15 cellular contexts compared by ENCODE assay signal in genomic region chr18:11671156-11671555, GRCh38. TPM values are rescaled to one million over a fixed set of nuclear protein-coding genes. Genes with fewer than 3 reads are reported as not detected.
DNase-seq lines count a peak whose midpoint lies in the region; ATAC-seq, FAIRE-seq and TF ChIP-seq lines count a peak whose summit lies in the region.
"Had no signal": no experiment of that assay in that cellular context is flagged by ENCODE, and none has a peak within 500 bp of the region (broad histone marks: within the 10 kb centered on the region; RNA-seq: fewer than 3 reads in every experiment).

No MANE protein-coding gene starts in this region.

- no peak for FAIRE-seq in D721Med (lab: Jason Lieb, UNC)
- FAIRE-seq: GM12891, GM19239 had no signal

- H3K4me1 Mint-ChIP-seq in stimulated activated memory B cell treated with anti-CD40 and anti-IgM and Interleukin-4, amounts not matched to agents 10 μg/mL and 1 μg/mL and 100 μg/mL, for 72 hours: no peaks in the 10 kb centered on the region
- H3K4me1 Mint-ChIP-seq: CD4-positive, CD25-positive, alpha-beta regulatory T cell had no signal

- no peaks in the 10 kb centered on the region for H3K79me2 ChIP-seq in OCI-LY3 (ENCODE audit: low read length)

- H3K27ac ChIP-seq in OCI-LY3 (ENCODE audit: low read length): peak overlapping the region; percentile 81
- H3K27ac ChIP-seq: BLaER1 treated with 17β-estradiol and CSF1 and Interleukin-3, amounts not matched to agents 10 nM and 100 nM had no signal

- H3K27me3 ChIP-seq in OCI-LY3 (ENCODE audit: low read depth, low read length): no peaks in the 10 kb centered on the region
- H3K27me3 ChIP-seq: BLaER1 treated with 17β-estradiol and CSF1 and Interleukin-3, amounts not matched to agents 10 nM and 100 nM had no signal

- H2AFZ ChIP-seq in OCI-LY3 (ENCODE audit: low read depth, low read length): no peak overlapping the region; the same call in 1 of the 2 replicates

- peak overlapping the region; percentile 12; the same call in 1 of the 2 replicates for H3K4me3 ChIP-seq in OCI-LY3 (ENCODE audit: low read length)
- H3K4me3 ChIP-seq: BLaER1 treated with 17β-estradiol and CSF1 and Interleukin-3, amounts not matched to agents 10 nM and 100 nM had no signal

- peaks cover 48% of the 10 kb centered on the region for H3K4me1 ChIP-seq in OCI-LY3 (ENCODE audit: low read length)

- DNase-seq in mucosa of gallbladder (ENCODE audit: low spot score) (peak; percentile 5), D721Med (ENCODE audit: insufficient read length, low spot score) (no peak), T-helper 9 cell (no peak), germinal center (ENCODE audit: low spot score) (no peak)
- DNase-seq: ACHN; CD4-positive, CD25-positive, alpha-beta regulatory T cell; DMS79; GOT3 had no signal

- peak; percentile 29 for ATAC-seq in esophagus mucosa
- ATAC-seq in stimulated activated memory B cell treated with anti-CD40 and anti-IgM and Interleukin-4, amounts not matched to agents 10 μg/mL and 1 μg/mL and 100 μg/mL, for 72 hours: peak; percentile 46

- peak overlapping the region; percentile 48 for H3K4me2 ChIP-seq in OCI-LY3 (ENCODE audit: low read length)
- H3K4me2 ChIP-seq: BLaER1 treated with 17β-estradiol and CSF1 and Interleukin-3, amounts not matched to agents 10 nM and 100 nM had no signal

- no peak for TF ChIP-seq CTCF in OCI-LY3 (IDR thresholded peaks at IDR 0.05; ENCODE audit: low read depth, low read length)
- no peak for TF ChIP-seq CTCF in D721Med (IDR thresholded peaks at IDR 0.05; ENCODE audit: insufficient read depth, missing control alignments)

- no peaks in the 10 kb centered on the region for H3K36me3 Mint-ChIP-seq in stimulated activated memory B cell treated with anti-CD40 and anti-IgM and Interleukin-4, amounts not matched to agents 10 μg/mL and 1 μg/mL and 100 μg/mL, for 72 hours
- H3K36me3 Mint-ChIP-seq: CD4-positive, CD25-positive, alpha-beta regulatory T cell had no signal

- H3K9me3 ChIP-seq in OCI-LY3 (ENCODE audit: insufficient read depth, low read length): no peaks in the 10 kb centered on the region
- H3K9me3 ChIP-seq: BLaER1 treated with 17β-estradiol and CSF1 and Interleukin-3, amounts not matched to agents 10 nM and 100 nM had no signal

- no peak overlapping the region for H3K4me3 Mint-ChIP-seq in stimulated activated memory B cell treated with anti-CD40 and anti-IgM and Interleukin-4, amounts not matched to agents 10 μg/mL and 1 μg/mL and 100 μg/mL, for 72 hours
- H3K4me3 Mint-ChIP-seq: CD4-positive, CD25-positive, alpha-beta regulatory T cell; H9 had no signal

- peak overlapping the region; percentile 28; the same call in 1 of the 2 replicates for H3K9ac ChIP-seq in OCI-LY3 (ENCODE audit: low read length)
- H3K9ac ChIP-seq: BLaER1 treated with 17β-estradiol and CSF1 and Interleukin-3, amounts not matched to agents 10 nM and 100 nM had no signal

- H3K36me3 ChIP-seq in OCI-LY3 (replicated peaks; ENCODE audit: low read depth, low read length): no peaks in the 10 kb centered on the region
- H3K36me3 ChIP-seq: BLaER1 treated with 17β-estradiol and CSF1 and Interleukin-3, amounts not matched to agents 10 nM and 100 nM had no signal

- peaks cover 55% of the 10 kb centered on the region for H3K27me3 Mint-ChIP-seq in stimulated activated memory B cell treated with anti-CD40 and anti-IgM and Interleukin-4, amounts not matched to agents 10 μg/mL and 1 μg/mL and 100 μg/mL, for 72 hours

- no peaks in the 10 kb centered on the region for H4K20me1 ChIP-seq in OCI-LY3 (ENCODE audit: insufficient read depth, low read length)
- H4K20me1 ChIP-seq: BLaER1 treated with 17β-estradiol and CSF1 and Interleukin-3, amounts not matched to agents 10 nM and 100 nM had no signal

- H3K27ac Mint-ChIP-seq in stimulated activated memory B cell treated with anti-CD40 and anti-IgM and Interleukin-4, amounts not matched to agents 10 μg/mL and 1 μg/mL and 100 μg/mL, for 72 hours: no peak overlapping the region
- H3K27ac Mint-ChIP-seq: CD4-positive, CD25-positive, alpha-beta regulatory T cell had no signal

- H3K9me3 Mint-ChIP-seq in stimulated activated memory B cell treated with anti-CD40 and anti-IgM and Interleukin-4, amounts not matched to agents 10 μg/mL and 1 μg/mL and 100 μg/mL, for 72 hours: no peaks in the 10 kb centered on the region
- H3K9me3 Mint-ChIP-seq: CD4-positive, CD25-positive, alpha-beta regulatory T cell; H9 had no signal

RNA-seq across cellular contexts. Expression of gene GNAL, which starts 17.9 kb away (rescaled TPM):
- 8.8 TPM for total RNA-seq in esophagus mucosa
- 3.9 TPM for total RNA-seq in mucosa of gallbladder
